In genomic region chr17:3794890-3795757, GRCh38 we compare ENCODE assay signal across 1 cellular context.
A peak's percentile ranks its signal among the peaks of the same experiment; 100 is the strongest.
TF ChIP-seq lines count a peak whose summit lies in the region.

No MANE protein-coding gene starts in this region.

TF ChIP-seq in HepG2, 621 proteins besides CTCF, POLR2A, EP300 and RAD21 (continues in another document):
- TF ChIP-seq ZNF331 (CRISPR knock-in tag; IDR thresholded peaks at IDR 0.05) (peak; percentile 82; the same call in 1 of the 2 replicates), TAF1 (CRISPR knock-in tag; IDR thresholded peaks at IDR 0.05) (peak; percentile 25; the same call in 1 of the 2 replicates), ZNF615 (CRISPR knock-in tag; IDR thresholded peaks at IDR 0.05; ENCODE audit: borderline replicate concordance) (no peak), ZBTB38 (CRISPR knock-in tag; IDR thresholded peaks at IDR 0.05) (0 out of 2 replicates have a peak, but pooled peaks have one; percentile 93), ZNF138 (CRISPR knock-in tag; IDR thresholded peaks at IDR 0.05; ENCODE audit: low read depth) (no peak), MXD1 (CRISPR knock-in tag; IDR thresholded peaks at IDR 0.05) (0 out of 2 replicates have a peak, but pooled peaks have one; percentile 24), FOXA1 (IDR thresholded peaks at IDR 0.05) (no peak), FOXA1 (CRISPR knock-in tag; IDR thresholded peaks at IDR 0.05) (peak; percentile 78), KDM3A (CRISPR knock-in tag; IDR thresholded peaks at IDR 0.05; ENCODE audit: low read depth) (peak; percentile 35; the same call in 1 of the 2 replicates), TCF7 (IDR thresholded peaks at IDR 0.05; ENCODE audit: low read depth) (peak; percentile 83), CERS6 (CRISPR knock-in tag; IDR thresholded peaks at IDR 0.05) (no peak), STAG1 (CRISPR knock-in tag; IDR thresholded peaks at IDR 0.05) (no peak), ZFP36L2 (CRISPR knock-in tag; IDR thresholded peaks at IDR 0.05) (no peak), MAZ (IDR thresholded peaks at IDR 0.05; ENCODE audit: borderline replicate concordance, low read depth, low read length) (peak; percentile 15; the same call in 1 of the 2 replicates), MAZ (CRISPR knock-in tag; IDR thresholded peaks at IDR 0.05; ENCODE audit: low read depth) (no peak; the same call in 1 of the 2 replicates), RXRA (CRISPR knock-in tag; IDR thresholded peaks at IDR 0.05) (peak; percentile 61), RCOR2 (CRISPR knock-in tag; IDR thresholded peaks at IDR 0.05) (0 out of 2 replicates have a peak, but pooled peaks have one; percentile 53), ZNF580 (CRISPR knock-in tag; IDR thresholded peaks at IDR 0.05; ENCODE audit: borderline replicate concordance, low read depth) (peak; percentile 15; the same call in 1 of the 2 replicates), FOXO1 (CRISPR knock-in tag; IDR thresholded peaks at IDR 0.05) (peak; percentile 86), JUND (CRISPR knock-in tag; IDR thresholded peaks at IDR 0.05) (peak; percentile 50; the same call in 1 of the 2 replicates), SAP130 (CRISPR knock-in tag; IDR thresholded peaks at IDR 0.05; ENCODE audit: low read depth) (peak; percentile 8; the same call in 1 of the 2 replicates), MEIS2 (CRISPR knock-in tag; IDR thresholded peaks at IDR 0.05) (peak; percentile 77), HNF1B (CRISPR knock-in tag; IDR thresholded peaks at IDR 0.05) (peak; percentile 78), GABPA (IDR thresholded peaks at IDR 0.05; ENCODE audit: low read depth, low read length) (no peak), GABPA (CRISPR knock-in tag; IDR thresholded peaks at IDR 0.05; ENCODE audit: low read depth) (no peak), KLF6 (CRISPR knock-in tag; IDR thresholded peaks at IDR 0.05) (no peak), ZNF563 (CRISPR knock-in tag; IDR thresholded peaks at IDR 0.05) (peak; percentile 80), KDM5A (IDR thresholded peaks at IDR 0.05; ENCODE audit: borderline replicate concordance, low read length) (no peak), ZSCAN5A (CRISPR knock-in tag; IDR thresholded peaks at IDR 0.05; ENCODE audit: borderline replicate concordance) (no peak), ZUFSP (CRISPR knock-in tag; IDR thresholded peaks at IDR 0.05; ENCODE audit: borderline replicate concordance) (no peak), MBD4 (IDR thresholded peaks at IDR 0.05; ENCODE audit: borderline replicate concordance, low read length) (no peak), PAF1 (CRISPR knock-in tag; IDR thresholded peaks at IDR 0.05) (no peak), ZNF770 (CRISPR knock-in tag; IDR thresholded peaks at IDR 0.05) (peak; percentile 70), SALL1 (CRISPR knock-in tag; IDR thresholded peaks at IDR 0.05) (peak; percentile 80), ZNF891 (CRISPR knock-in tag; IDR thresholded peaks at IDR 0.05) (peak; percentile 56; the same call in 1 of the 2 replicates), UBTF (CRISPR knock-in tag; IDR thresholded peaks at IDR 0.05) (peak; percentile 77), DPF2 (CRISPR knock-in tag; IDR thresholded peaks at IDR 0.05; ENCODE audit: borderline replicate concordance, low read depth) (peak; percentile 15; the same call in 1 of the 2 replicates), KMT2B (CRISPR knock-in tag; IDR thresholded peaks at IDR 0.05) (0 out of 2 replicates have a peak, but pooled peaks have one; percentile 30), FOXK1 (CRISPR knock-in tag; IDR thresholded peaks at IDR 0.05; ENCODE audit: borderline replicate concordance, low read depth) (peak; percentile 58; the same call in 1 of the 2 replicates), ZNF460 (CRISPR knock-in tag; IDR thresholded peaks at IDR 0.05; ENCODE audit: borderline replicate concordance) (no peak), FOXA3 (CRISPR knock-in tag; IDR thresholded peaks at IDR 0.05) (peak; percentile 88), PHF20 (CRISPR knock-in tag; IDR thresholded peaks at IDR 0.05) (0 out of 2 replicates have a peak, but pooled peaks have one; percentile 55), HOXA5 (CRISPR knock-in tag; IDR thresholded peaks at IDR 0.05) (peak; percentile 85; the same call in 1 of the 2 replicates), HNF1A (IDR thresholded peaks at IDR 0.05; ENCODE audit: low read depth) (no peak), HNF1A (CRISPR knock-in tag; IDR thresholded peaks at IDR 0.05; ENCODE audit: borderline replicate concordance) (peak; percentile 22; the same call in 1 of the 2 replicates), ZNF281 (CRISPR knock-in tag; IDR thresholded peaks at IDR 0.05; ENCODE audit: borderline replicate concordance) (0 out of 2 replicates have a peak, but pooled peaks have one; percentile 16)
